ENCODE assay signal across 8 cellular contexts in the genomic region with DNA sequence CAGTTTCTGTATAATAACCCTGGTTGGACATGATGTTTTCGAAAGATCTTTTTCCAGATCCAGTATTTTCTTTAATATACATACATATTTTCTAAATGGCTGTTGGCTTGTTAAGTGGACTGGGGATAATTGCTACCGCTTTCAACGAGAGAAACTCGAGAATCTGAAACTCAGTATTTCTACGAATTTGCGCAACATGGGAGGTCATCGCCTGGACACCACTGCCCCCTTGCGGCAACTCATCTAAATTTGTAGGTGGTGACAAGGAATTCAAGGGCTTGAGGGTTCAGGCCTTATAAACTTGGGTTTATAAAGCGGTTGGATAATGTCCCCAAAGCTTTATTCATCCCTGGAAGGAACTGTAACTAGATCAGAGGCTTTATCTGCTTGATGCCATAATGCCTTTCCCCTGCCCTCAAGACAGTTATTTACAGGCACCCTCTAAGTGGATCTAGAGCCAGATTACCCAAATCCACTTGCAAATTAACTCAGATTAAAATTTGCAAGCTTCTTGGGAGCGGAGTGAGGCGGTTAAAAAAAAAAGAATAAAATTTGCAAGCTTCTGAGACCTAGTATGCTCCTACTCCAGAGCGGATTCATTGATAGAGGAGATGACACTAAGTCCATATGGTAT. TPM values are rescaled to one million over a fixed set of nuclear protein-coding genes. Genes with fewer than 3 reads are reported as not detected.
DNase-seq lines count a peak whose midpoint lies in the region; ATAC-seq and TF ChIP-seq lines count a peak whose summit lies in the region.

No MANE protein-coding gene starts in this region.

- POLR2A ChIA-PET in activated B cell treated with CpG ODN at 0.5 μM for 24 hours (lab: Charles Lee) = no interaction called here

- ATAC-seq in HG02759 (IDR thresholded peaks at IDR 0.05; ENCODE audit: unreplicated experiment) (peak; percentile 46), activated B cell treated with CpG ODN at 0.5 μM for 24 hours (ENCODE audit: low read depth) (peak; percentile 56)
- ATAC-seq in central memory CD8-positive, alpha-beta T cell (replicated peaks; ENCODE audit: extremely low read depth, poor library complexity, severe bottlenecking) = no peak

- H3K27ac Mint-ChIP-seq in activated B cell treated with CpG ODN at 0.5 μM for 24 hours = no peak overlapping the region
- H3K27ac Mint-ChIP-seq in central memory CD8-positive, alpha-beta T cell (ENCODE audit: low read depth) = no peak overlapping the region

- H3K4me3 Mint-ChIP-seq in activated B cell treated with CpG ODN at 0.5 μM for 24 hours = peak overlapping the region; percentile 85
- H3K4me3 Mint-ChIP-seq in central memory CD8-positive, alpha-beta T cell = peak overlapping the region; percentile 82

- no peaks in the 10 kb centered on the region for H3K36me3 Mint-ChIP-seq in activated B cell treated with CpG ODN at 0.5 μM for 24 hours (ENCODE audit: low read depth)
- peaks cover 5% of the 10 kb centered on the region for H3K36me3 Mint-ChIP-seq in central memory CD8-positive, alpha-beta T cell (ENCODE audit: insufficient read depth)

- peaks cover 35% of the 10 kb centered on the region for H3K27me3 Mint-ChIP-seq in activated B cell treated with CpG ODN at 0.5 μM for 24 hours
- H3K27me3 Mint-ChIP-seq in central memory CD8-positive, alpha-beta T cell = peaks cover 33% of the 10 kb centered on the region

- TF ChIP-seq CTCF in activated B cell treated with CpG ODN at 0.5 μM for 24 hours (IDR thresholded peaks at IDR 0.05) = no peak

- CTCF ChIA-PET in activated B cell treated with CpG ODN at 0.5 μM for 24 hours (lab: Charles Lee) = interaction anchor here (1.4 to 3.9 kb wide), 6 partner anchors 14 to 493 kb away, joined by 4 to 89 read pairs (median 12); partner anchors contain the start of gene ENO4

- intact Hi-C loops in activated B cell treated with CpG ODN at 0.5 μM for 24 hours (cut with micrococcal nuclease) = loop anchor here (1.0 to 5.0 kb wide), 5 partner anchors 328 to 734 kb away; partner anchors contain the start of gene HSPA12A

- H3K4me1 Mint-ChIP-seq in activated B cell treated with CpG ODN at 0.5 μM for 24 hours = peaks cover 18% of the 10 kb centered on the region
- H3K4me1 Mint-ChIP-seq in central memory CD8-positive, alpha-beta T cell = peaks cover 11% of the 10 kb centered on the region

- no peaks in the 10 kb centered on the region for H3K9me3 Mint-ChIP-seq in activated B cell treated with CpG ODN at 0.5 μM for 24 hours
- H3K9me3 Mint-ChIP-seq in central memory CD8-positive, alpha-beta T cell = no peaks in the 10 kb centered on the region

- DNase-seq in NCI-H187 (lab: John Stamatoyannopoulos, UW) (peak; percentile 6 to 34), NCI-H187 treated with DMSO at 0.1 percent for 48 hours (lab: John Stamatoyannopoulos, UW) (no peak), NCI-H146 (lab: John Stamatoyannopoulos, UW) (peak; percentile 70), activated B cell treated with CpG ODN at 0.5 μM for 24 hours (peak; percentile 46), left kidney (ENCODE audit: low read depth, low spot score) (peak; percentile 88)
- DNase-seq in central memory CD8-positive, alpha-beta T cell (ENCODE audit: low spot score in 2 of 2) = peak; percentile 36 to 55
- DNase-seq in stimulated activated CD4-positive, alpha-beta T cell treated with anti-CD3 and anti-CD28 coated beads, Interleukin-1b, Interleukin-23, amount 100 ng/mL, for 48 hours = peak; percentile 72

RNA-seq across cellular contexts. Expression of gene KCNK18, which starts 21.3 kb away (rescaled TPM):
- not detected in 2 replicates for total RNA-seq in activated B cell treated with CpG ODN at 0.5 μM for 24 hours

RNA-seq across cellular contexts. Expression of gene VAX1, which starts 37.9 kb away (rescaled TPM):
- total RNA-seq in activated B cell treated with CpG ODN at 0.5 μM for 24 hours = not detected in 2 replicates
